Comparison of ENCODE assay signal across 1 cellular context in the genomic region with DNA sequence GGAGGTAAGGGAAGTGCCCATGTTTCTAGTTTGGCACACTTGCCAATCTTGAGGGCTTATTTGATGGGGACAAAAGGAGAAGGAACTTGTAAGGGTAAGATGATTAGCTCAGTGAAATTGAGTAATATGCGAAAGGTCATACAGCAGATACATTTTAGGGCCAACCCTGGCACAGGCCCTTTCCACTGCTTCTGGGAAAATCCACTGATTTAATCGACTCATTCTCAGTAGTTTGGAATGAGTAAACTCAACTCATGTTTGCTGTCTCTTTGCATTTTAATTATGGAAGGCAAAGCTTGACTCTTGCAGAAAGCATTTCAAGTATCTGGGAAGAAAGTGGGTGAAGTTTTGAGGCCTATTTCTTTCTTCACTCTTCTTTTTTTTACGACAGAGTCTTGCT.
TF ChIP-seq lines count a peak whose summit lies in the region.

No MANE protein-coding gene starts in this region.

TF ChIP-seq in WTC11, 78 proteins besides CTCF, POLR2A, EP300 and RAD21 (continued from another document):
- TF ChIP-seq, protein P1, sequence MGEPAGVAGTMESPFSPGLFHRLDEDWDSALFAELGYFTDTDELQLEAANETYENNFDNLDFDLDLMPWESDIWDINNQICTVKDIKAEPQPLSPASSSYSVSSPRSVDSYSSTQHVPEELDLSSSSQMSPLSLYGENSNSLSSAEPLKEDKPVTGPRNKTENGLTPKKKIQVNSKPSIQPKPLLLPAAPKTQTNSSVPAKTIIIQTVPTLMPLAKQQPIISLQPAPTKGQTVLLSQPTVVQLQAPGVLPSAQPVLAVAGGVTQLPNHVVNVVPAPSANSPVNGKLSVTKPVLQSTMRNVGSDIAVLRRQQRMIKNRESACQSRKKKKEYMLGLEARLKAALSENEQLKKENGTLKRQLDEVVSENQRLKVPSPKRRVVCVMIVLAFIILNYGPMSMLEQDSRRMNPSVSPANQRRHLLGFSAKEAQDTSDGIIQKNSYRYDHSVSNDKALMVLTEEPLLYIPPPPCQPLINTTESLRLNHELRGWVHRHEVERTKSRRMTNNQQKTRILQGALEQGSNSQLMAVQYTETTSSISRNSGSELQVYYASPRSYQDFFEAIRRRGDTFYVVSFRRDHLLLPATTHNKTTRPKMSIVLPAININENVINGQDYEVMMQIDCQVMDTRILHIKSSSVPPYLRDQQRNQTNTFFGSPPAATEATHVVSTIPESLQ (CRISPR knock-in tag; IDR thresholded peaks at IDR 0.05) = no peak
- TF ChIP-seq NR2C2 (CRISPR knock-in tag; IDR thresholded peaks at IDR 0.05) = no peak
- TF ChIP-seq, protein P2, sequence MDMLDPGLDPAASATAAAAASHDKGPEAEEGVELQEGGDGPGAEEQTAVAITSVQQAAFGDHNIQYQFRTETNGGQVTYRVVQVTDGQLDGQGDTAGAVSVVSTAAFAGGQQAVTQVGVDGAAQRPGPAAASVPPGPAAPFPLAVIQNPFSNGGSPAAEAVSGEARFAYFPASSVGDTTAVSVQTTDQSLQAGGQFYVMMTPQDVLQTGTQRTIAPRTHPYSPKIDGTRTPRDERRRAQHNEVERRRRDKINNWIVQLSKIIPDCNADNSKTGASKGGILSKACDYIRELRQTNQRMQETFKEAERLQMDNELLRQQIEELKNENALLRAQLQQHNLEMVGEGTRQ (CRISPR knock-in tag; IDR thresholded peaks at IDR 0.05) = no peak
- no peak for TF ChIP-seq ZNF219 (CRISPR knock-in tag; IDR thresholded peaks at IDR 0.05; ENCODE audit: borderline replicate concordance)
- no peak for TF ChIP-seq JUN (CRISPR knock-in tag; IDR thresholded peaks at IDR 0.05)
- no peak for TF ChIP-seq TEAD1 (CRISPR knock-in tag; IDR thresholded peaks at IDR 0.05)
- TF ChIP-seq GTF2I (CRISPR knock-in tag; conservative IDR thresholded peaks at IDR 0.05) = no peak
- TF ChIP-seq E2F1 (CRISPR knock-in tag; IDR thresholded peaks at IDR 0.05) = no peak
- TF ChIP-seq, protein P3, sequence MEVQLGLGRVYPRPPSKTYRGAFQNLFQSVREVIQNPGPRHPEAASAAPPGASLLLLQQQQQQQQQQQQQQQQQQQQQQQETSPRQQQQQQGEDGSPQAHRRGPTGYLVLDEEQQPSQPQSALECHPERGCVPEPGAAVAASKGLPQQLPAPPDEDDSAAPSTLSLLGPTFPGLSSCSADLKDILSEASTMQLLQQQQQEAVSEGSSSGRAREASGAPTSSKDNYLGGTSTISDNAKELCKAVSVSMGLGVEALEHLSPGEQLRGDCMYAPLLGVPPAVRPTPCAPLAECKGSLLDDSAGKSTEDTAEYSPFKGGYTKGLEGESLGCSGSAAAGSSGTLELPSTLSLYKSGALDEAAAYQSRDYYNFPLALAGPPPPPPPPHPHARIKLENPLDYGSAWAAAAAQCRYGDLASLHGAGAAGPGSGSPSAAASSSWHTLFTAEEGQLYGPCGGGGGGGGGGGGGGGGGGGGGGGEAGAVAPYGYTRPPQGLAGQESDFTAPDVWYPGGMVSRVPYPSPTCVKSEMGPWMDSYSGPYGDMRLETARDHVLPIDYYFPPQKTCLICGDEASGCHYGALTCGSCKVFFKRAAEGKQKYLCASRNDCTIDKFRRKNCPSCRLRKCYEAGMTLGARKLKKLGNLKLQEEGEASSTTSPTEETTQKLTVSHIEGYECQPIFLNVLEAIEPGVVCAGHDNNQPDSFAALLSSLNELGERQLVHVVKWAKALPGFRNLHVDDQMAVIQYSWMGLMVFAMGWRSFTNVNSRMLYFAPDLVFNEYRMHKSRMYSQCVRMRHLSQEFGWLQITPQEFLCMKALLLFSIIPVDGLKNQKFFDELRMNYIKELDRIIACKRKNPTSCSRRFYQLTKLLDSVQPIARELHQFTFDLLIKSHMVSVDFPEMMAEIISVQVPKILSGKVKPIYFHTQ (CRISPR knock-in tag; IDR thresholded peaks at IDR 0.05) = no peak
TF ChIP-seq in WTC11: peak in this region for 0.
